Comparison of ENCODE assay signal across 1 cellular context in genomic region chr13:41029629-41030028, GRCh38.
TF ChIP-seq lines count a peak whose summit lies in the region.

No MANE protein-coding gene starts in this region.

TF ChIP-seq in HEK293T, 16 proteins besides CTCF, POLR2A, EP300 and RAD21:
- TF ChIP-seq CTBP1 (IDR thresholded peaks at IDR 0.05; ENCODE audit: borderline replicate concordance) = no peak
- no peak for TF ChIP-seq L3MBTL2 (conservative IDR thresholded peaks at IDR 0.05)
- no peak for TF ChIP-seq ELF4 (IDR thresholded peaks at IDR 0.05)
- TF ChIP-seq FOXK2 (IDR thresholded peaks at IDR 0.05) = no peak
- TF ChIP-seq TARDBP (IDR thresholded peaks at IDR 0.05) = no peak
